8 cellular contexts compared by ENCODE assay signal in the genomic region with DNA sequence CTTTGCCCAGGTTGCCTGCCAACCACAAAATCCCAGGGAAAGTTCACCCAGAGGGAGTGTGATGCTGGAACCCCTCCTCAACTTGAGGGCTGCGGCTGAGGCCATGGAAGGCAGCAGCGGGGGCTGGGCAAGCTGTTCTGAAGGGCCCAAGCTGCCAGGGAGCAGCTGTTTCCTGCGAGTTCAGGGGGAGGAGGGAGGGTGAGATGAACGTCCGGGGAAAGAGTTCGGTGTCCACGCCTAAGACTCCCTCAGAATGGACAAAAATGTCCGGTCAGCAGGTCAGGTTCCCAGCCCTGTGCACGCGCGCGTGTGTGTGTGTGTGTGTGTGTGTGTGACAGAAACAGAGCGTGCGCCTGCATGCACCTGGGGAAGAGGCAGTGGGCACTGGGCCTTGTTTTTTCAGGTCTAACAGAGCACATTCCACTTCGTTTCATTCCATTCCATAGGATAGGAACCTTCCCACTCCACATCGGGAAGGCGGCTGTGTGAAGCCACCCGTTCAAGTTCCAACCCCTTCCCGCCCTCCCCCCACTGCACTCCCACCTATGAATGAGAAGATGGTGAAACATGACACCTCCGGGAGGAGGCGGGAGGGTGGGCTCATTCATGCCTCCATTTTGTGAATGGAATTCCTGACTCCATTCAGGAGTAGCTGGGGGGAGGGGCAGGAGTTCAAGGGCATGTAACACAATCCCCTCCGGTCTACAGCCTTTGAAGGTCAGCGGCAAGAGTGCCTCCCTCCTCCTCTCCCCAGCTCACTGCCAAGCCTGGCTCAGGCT. TPM values are rescaled to one million over a fixed set of nuclear protein-coding genes. Genes with fewer than 3 reads are reported as not detected.
DNase-seq lines count a peak whose midpoint lies in the region; ATAC-seq, FAIRE-seq and TF ChIP-seq lines count a peak whose summit lies in the region.

No MANE protein-coding gene starts in this region.

- no peaks in the 10 kb centered on the region for H3K27me3 ChIP-seq in esophagus squamous epithelium
- no peaks in the 10 kb centered on the region for H3K27me3 ChIP-seq in neural cell (ENCODE audit: insufficient read depth, low read depth, low read length)

- no peaks in the 10 kb centered on the region for H4K20me1 ChIP-seq in neural cell (ENCODE audit: insufficient read depth)

- TF ChIP-seq CTCF in esophagus squamous epithelium (IDR thresholded peaks at IDR 0.05): no peak
- TF ChIP-seq CTCF in neural cell (IDR thresholded peaks at IDR 0.05; ENCODE audit: poor library complexity, severe bottlenecking): no peak

- no peak for TF ChIP-seq EP300 in neural cell (conservative IDR thresholded peaks at IDR 0.05; ENCODE audit: poor library complexity, severe bottlenecking)

- H3K27ac ChIP-seq in esophagus squamous epithelium (peak overlapping the region in 3 of 4 donors; percentile 15 to 40 (median 21)), neural cell (ENCODE audit: low read length) (no peak overlapping the region)

- H3K9me3 ChIP-seq in esophagus squamous epithelium (no peaks in the 10 kb centered on the region), neural cell (ENCODE audit: low read length) (no peaks in the 10 kb centered on the region)

- FAIRE-seq in G401.6 (lab: Jason Lieb, UNC): peak; percentile 81

- H3K79me2 ChIP-seq in neural cell (replicated peaks; ENCODE audit: insufficient read depth, low read length): no peaks in the 10 kb centered on the region

- H3K9me2 ChIP-seq in neural cell (ENCODE audit: insufficient read depth, low read length): no peaks in the 10 kb centered on the region

- no peak for TF ChIP-seq POLR2A in esophagus squamous epithelium (IDR thresholded peaks at IDR 0.05)

- H3F3A ChIP-seq in neural cell (ENCODE audit: insufficient read depth, low read length, poor library complexity, severe bottlenecking): no peaks in the 10 kb centered on the region

- peaks cover 0 to 36% (median 6%) of the 10 kb centered on the region in 3 donors for H3K36me3 ChIP-seq in esophagus squamous epithelium
- no peaks in the 10 kb centered on the region for H3K36me3 ChIP-seq in neural cell (ENCODE audit: insufficient read depth, low read length)

- TF ChIP-seq RAD21 in neural cell (conservative IDR thresholded peaks at IDR 0.05): no peak

- no peak overlapping the region for H2AFZ ChIP-seq in neural cell (ENCODE audit: low read depth, low read length)

- H3K4me3 ChIP-seq in esophagus squamous epithelium: peak overlapping the region in 2 of 4 donors; percentile 17 to 34
- H3K4me3 ChIP-seq in neural cell (ENCODE audit: low read length): no peak overlapping the region

- DNase-seq in NCI-H526 treated with DMSO at 0.1 percent for 48 hours (lab: John Stamatoyannopoulos, UW) (peak; percentile 70), esophagus squamous epithelium (lab: John Stamatoyannopoulos, UW) (no peak), C1 segment of cervical spinal cord (lab: John Stamatoyannopoulos, UW) (no peak)
- no peak for DNase-seq in activated CD8-positive, alpha-beta memory T cell treated with anti-CD3 and anti-CD28 coated beads, Interleukin-2, amount 50 U/mL, for 4 hours

- 7 to 23% methylated on average over 6 to 15 of the region's 23 CpGs for WGBS in esophagus squamous epithelium, 2 donors

- peaks cover 11 to 26% (median 14%) of the 10 kb centered on the region in 3 donors for H3K4me1 ChIP-seq in esophagus squamous epithelium

- no peak for ATAC-seq in GM21515 (IDR thresholded peaks at IDR 0.05; ENCODE audit: unreplicated experiment)
- ATAC-seq in HG03520 (IDR thresholded peaks at IDR 0.05; ENCODE audit: unreplicated experiment): no peak

- no peak overlapping the region for H3K9ac ChIP-seq in neural cell (ENCODE audit: low read length)

- no peak overlapping the region for H3K4me2 ChIP-seq in neural cell (ENCODE audit: low read length)

- intact Hi-C loops in esophagus squamous epithelium (cut with DNase I): no loop called here

TF ChIP-seq in neural cell, 6 proteins besides CTCF, POLR2A, EP300 and RAD21:
- TF ChIP-seq REST (IDR thresholded peaks at IDR 0.05; ENCODE audit: borderline replicate concordance): peak; percentile 35
- no peak for TF ChIP-seq SMC3 (conservative IDR thresholded peaks at IDR 0.05; ENCODE audit: poor library complexity)
- TF ChIP-seq TAF1 (IDR thresholded peaks at IDR 0.05; ENCODE audit: low read depth): no peak
- no peak for TF ChIP-seq MXI1 (conservative IDR thresholded peaks at IDR 0.05; ENCODE audit: poor library complexity, severe bottlenecking)
- no peak for TF ChIP-seq EZH2 (IDR thresholded peaks at IDR 0.05; ENCODE audit: borderline replicate concordance, insufficient read depth, low read length, poor library complexity, severe bottlenecking)
- no peak for TF ChIP-seq POLR2AphosphoS5 (IDR thresholded peaks at IDR 0.05)

RNA-seq across cellular contexts. Expression of gene ETV4, which starts 15.6 kb away (rescaled TPM):
- 10 to 100 TPM in 1 of 4 donors, 1 to 10 TPM in 3; 3.7 to 11.1 (median 6.9) TPM for total RNA-seq in esophagus squamous epithelium
- 0.12 and 0.61 TPM in 2 replicates for polyA plus RNA-seq in neural cell
- 0.49 TPM in 1 of 2 replicates, not detected in the other for polyA minus RNA-seq in neural cell

RNA-seq across cellular contexts. Expression of gene DHX8, which starts 46.7 kb away (rescaled TPM):
- 10 to 100 TPM; 28.1 to 32.3 (median 31.0) TPM for total RNA-seq in esophagus squamous epithelium
- 19.4 and 20.7 TPM in 2 replicates for polyA plus RNA-seq in neural cell
- 56.7 and 60.9 TPM in 2 replicates for polyA minus RNA-seq in neural cell
